Comparison of ENCODE assay signal across 1 cellular context in genomic region chr21:44482581-44483287, GRCh38.
TF ChIP-seq lines count a peak whose summit lies in the region.

No MANE protein-coding gene starts in this region.

TF ChIP-seq in HepG2, 621 proteins besides CTCF, POLR2A, EP300 and RAD21 (continued from another document and continues in another):
- no peak for TF ChIP-seq ZNF580 (CRISPR knock-in tag; IDR thresholded peaks at IDR 0.05; ENCODE audit: borderline replicate concordance, low read depth)
- peak; percentile 69; the same call in 1 of the 2 replicates for TF ChIP-seq ARNTL (CRISPR knock-in tag; IDR thresholded peaks at IDR 0.05)
- TF ChIP-seq ATF2 (CRISPR knock-in tag; IDR thresholded peaks at IDR 0.05): 0 out of 2 replicates have a peak, but pooled peaks have one; percentile 12
- no peak for TF ChIP-seq ZBTB37 (CRISPR knock-in tag; IDR thresholded peaks at IDR 0.05)
- no peak for TF ChIP-seq LBX2 (CRISPR knock-in tag; IDR thresholded peaks at IDR 0.05; ENCODE audit: borderline replicate concordance)
- TF ChIP-seq ZNF317 (CRISPR knock-in tag; IDR thresholded peaks at IDR 0.05): peak; percentile 9; the same call in 1 of the 2 replicates
- no peak; the same call in 1 of the 2 replicates for TF ChIP-seq ZBTB10 (CRISPR knock-in tag; IDR thresholded peaks at IDR 0.05; ENCODE audit: borderline replicate concordance)
- TF ChIP-seq ZNF546 (CRISPR knock-in tag; conservative IDR thresholded peaks at IDR 0.05): no peak
- no peak for TF ChIP-seq KAT8 (CRISPR knock-in tag; IDR thresholded peaks at IDR 0.05)
- TF ChIP-seq HNF1A (IDR thresholded peaks at IDR 0.05; ENCODE audit: low read depth): no peak
- peak; percentile 51; the same call in 1 of the 2 replicates for TF ChIP-seq HNF1A (CRISPR knock-in tag; IDR thresholded peaks at IDR 0.05; ENCODE audit: borderline replicate concordance)
- TF ChIP-seq ZNF230 (CRISPR knock-in tag; IDR thresholded peaks at IDR 0.05): peak; percentile 48; the same call in 1 of the 2 replicates
- TF ChIP-seq ZNF20 (CRISPR knock-in tag; IDR thresholded peaks at IDR 0.05): no peak
- no peak for TF ChIP-seq ZNF253 (CRISPR knock-in tag; IDR thresholded peaks at IDR 0.05; ENCODE audit: borderline replicate concordance)
- no peak for TF ChIP-seq ZKSCAN5 (CRISPR knock-in tag; IDR thresholded peaks at IDR 0.05)
- peak; percentile 75 for TF ChIP-seq ZMYM4 (CRISPR knock-in tag; IDR thresholded peaks at IDR 0.05)
- TF ChIP-seq BRCA1 (CRISPR knock-in tag; IDR thresholded peaks at IDR 0.05): 0 out of 2 replicates have a peak, but pooled peaks have one; percentile 60
- TF ChIP-seq MBD4 (IDR thresholded peaks at IDR 0.05; ENCODE audit: borderline replicate concordance, low read length): no peak
- no peak for TF ChIP-seq STAG1 (CRISPR knock-in tag; IDR thresholded peaks at IDR 0.05)
- 0 out of 2 replicates have a peak, but pooled peaks have one; percentile 12 for TF ChIP-seq ZNF768 (CRISPR knock-in tag; IDR thresholded peaks at IDR 0.05)
- TF ChIP-seq RFXAP (CRISPR knock-in tag; IDR thresholded peaks at IDR 0.05; ENCODE audit: borderline replicate concordance): 0 out of 2 replicates have a peak, but pooled peaks have one; percentile 88
- no peak; the same call in 1 of the 2 replicates for TF ChIP-seq ZNF777 (CRISPR knock-in tag; IDR thresholded peaks at IDR 0.05)
- TF ChIP-seq SP5 (CRISPR knock-in tag; IDR thresholded peaks at IDR 0.05; ENCODE audit: borderline replicate concordance, low read depth): peak; percentile 37; the same call in 1 of the 2 replicates
- no peak for TF ChIP-seq AGO1 (IDR thresholded peaks at IDR 0.05; ENCODE audit: low read depth, low read length, poor library complexity, severe bottlenecking)
- TF ChIP-seq ZNF639 (CRISPR knock-in tag; conservative IDR thresholded peaks at IDR 0.05): no peak
- TF ChIP-seq GTF3A (CRISPR knock-in tag; conservative IDR thresholded peaks at IDR 0.05): no peak
- TF ChIP-seq SOX5 (CRISPR knock-in tag; IDR thresholded peaks at IDR 0.05; ENCODE audit: borderline replicate concordance): peak; percentile 50; the same call in 1 of the 2 replicates
- peak in 1 of 2 experiments; percentile 56; a peak in 1 of 4 replicates for TF ChIP-seq ATF4 (CRISPR knock-in tag; IDR thresholded peaks at IDR 0.05)
- TF ChIP-seq HIVEP1 (CRISPR knock-in tag; IDR thresholded peaks at IDR 0.05): peak; percentile 30; the same call in 1 of the 2 replicates
- TF ChIP-seq ZNF407 (CRISPR knock-in tag; IDR thresholded peaks at IDR 0.05; ENCODE audit: not compliant biosample characterization): no peak
- TF ChIP-seq ZNF75D (CRISPR knock-in tag; IDR thresholded peaks at IDR 0.05; ENCODE audit: borderline replicate concordance): no peak
- TF ChIP-seq ONECUT2 (CRISPR knock-in tag; IDR thresholded peaks at IDR 0.05): no peak; the same call in 1 of the 2 replicates
- peak; percentile 72; the same call in 1 of the 3 replicates for TF ChIP-seq MXI1 (IDR thresholded peaks at IDR 0.05; ENCODE audit: borderline replicate concordance, low read depth, low read length)
- peak; percentile 93; the same call in 1 of the 2 replicates for TF ChIP-seq DR1 (CRISPR knock-in tag; IDR thresholded peaks at IDR 0.05)
- TF ChIP-seq CBX1 (IDR thresholded peaks at IDR 0.05; ENCODE audit: low read depth): no peak
- 0 out of 2 replicates have a peak, but pooled peaks have one; percentile 12 for TF ChIP-seq HMG20A (CRISPR knock-in tag; IDR thresholded peaks at IDR 0.05; ENCODE audit: borderline replicate concordance)
- TF ChIP-seq CAMTA2 (CRISPR knock-in tag; IDR thresholded peaks at IDR 0.05; ENCODE audit: borderline replicate concordance): no peak
- peak; percentile 24; the same call in 1 of the 2 replicates for TF ChIP-seq POGZ (CRISPR knock-in tag; IDR thresholded peaks at IDR 0.05)
- no peak for TF ChIP-seq ISX (CRISPR knock-in tag; conservative IDR thresholded peaks at IDR 0.05)
